In the genomic region with DNA sequence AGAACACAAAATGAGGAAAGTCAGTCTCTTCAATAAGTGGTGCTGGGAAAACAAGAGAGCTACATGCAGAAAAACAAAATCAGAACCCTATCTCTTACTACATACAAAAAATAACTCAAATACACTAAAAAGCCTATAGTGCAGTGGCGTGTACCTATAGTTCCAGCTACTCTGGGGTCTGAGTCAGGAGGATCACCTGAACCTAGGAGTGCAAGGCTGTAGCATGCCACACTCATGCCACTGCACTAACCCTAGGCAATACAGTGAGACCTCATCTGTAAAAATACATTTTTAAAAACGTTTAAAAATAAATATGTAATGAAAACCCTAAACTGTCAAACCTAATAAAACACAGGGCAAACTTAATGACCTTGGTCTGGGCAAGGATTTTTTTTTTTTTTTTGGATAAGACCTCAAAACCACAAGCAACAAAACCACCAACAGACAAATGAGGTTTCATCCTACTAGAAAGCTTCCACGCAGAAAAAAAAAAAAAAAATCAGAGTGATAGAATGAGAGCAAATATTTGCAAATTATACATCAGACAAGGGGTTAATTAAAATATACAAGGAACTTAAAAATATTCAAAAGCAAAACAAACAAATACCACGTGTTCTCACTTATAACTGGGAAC, we compare ENCODE assay signal across 29 cellular contexts.
"Had no signal": no experiment of that assay in that cellular context is flagged by ENCODE, and none has a peak within 500 bp of the region (broad histone marks: within the 10 kb centered on the region; RNA-seq: fewer than 3 reads in every experiment).

No MANE protein-coding gene starts in this region.

- H3K36me3 ChIP-seq: esophagus squamous epithelium, left lung, lower lobe of right lung, neural progenitor cell, right atrium auricular region, stomach, thyroid gland had no signal

- H2AFZ ChIP-seq: neural progenitor cell, parathyroid adenoma had no signal

- H3K4me1 ChIP-seq: esophagus squamous epithelium, left lung, lower lobe of right lung, neural progenitor cell, parathyroid adenoma, right atrium auricular region, stomach, thyroid gland had no signal

- H3K4me2 ChIP-seq: neural progenitor cell had no signal

- H3K27me3 ChIP-seq: esophagus squamous epithelium, left lung, neural progenitor cell, right atrium auricular region, stomach, thyroid gland had no signal

- H3K9me3 ChIP-seq: esophagus squamous epithelium, left lung, lower lobe of right lung, right atrium auricular region, thyroid gland had no signal

- H3K79me2 ChIP-seq: parathyroid adenoma had no signal

- DNase-seq: activated CD4-positive, alpha-beta memory T cell treated with anti-CD3 and anti-CD28 coated beads, Interleukin-2, amount 10 ng/mL, durations not matched to agents 7 days and 5 days; activated CD4-positive, alpha-beta T cell treated with anti-CD3 and anti-CD28 coated beads for 1 hour; activated CD4-positive, alpha-beta T cell treated with anti-CD3 and anti-CD28 coated beads, Interleukin-2, amount 10 ng/mL, durations not matched to agents 7 days and 5 days; activated CD8-positive, alpha-beta memory T cell treated with anti-CD3 and anti-CD28 coated beads, Interleukin-2, amount 50 U/mL, for 48 hours; activated gamma-delta T cell treated with Interleukin-2 at 50 U/mL for 16 hours; activated naive CD4-positive, alpha-beta T cell treated with anti-CD3 and anti-CD28 coated beads, Interleukin-2, amount 50 U/mL, for 16 hours; activated T-cell treated with anti-CD3 and anti-CD28 coated beads, Interleukin-2, amount 50 U/mL, for 24 hours; anterior cingulate cortex; effector CD8-positive, alpha-beta T cell; esophagus squamous epithelium; foreskin melanocyte; left lung; lower lobe of right lung; mesenchymal stem cell; naive thymus-derived CD8-positive, alpha-beta T cell; occipital lobe; stimulated activated CD4-positive, alpha-beta T cell treated with anti-CD3 and anti-CD28 coated beads, Interleukin-15, amount 100 ng/mL, for 24 hours; stimulated activated CD4-positive, alpha-beta T cell treated with anti-CD3 and anti-CD28 coated beads, Interleukin-2, amount 100 ng/mL, for 24 hours; stimulated activated naive B cell treated with anti-CD40 and anti-IgM and Interleukin-4, amounts not matched to agents 10 μg/mL and 1 μg/mL and 100 μg/mL, for 72 hours; stomach; thyroid gland had no signal

- H3K4me3 ChIP-seq: esophagus squamous epithelium, left lung, lower lobe of right lung, neural progenitor cell, right atrium auricular region, stomach, thyroid gland had no signal

- H3K27ac ChIP-seq: epithelial cell of prostate, esophagus squamous epithelium, left lung, lower lobe of right lung, neural progenitor cell, parathyroid adenoma, right atrium auricular region, stomach, thyroid gland had no signal

- ATAC-seq: left lung; lower lobe of right lung; naive thymus-derived CD8-positive, alpha-beta T cell; stimulated activated naive B cell treated with anti-CD40 and anti-IgM and Interleukin-4, amounts not matched to agents 10 μg/mL and 1 μg/mL and 100 μg/mL, for 72 hours had no signal

- FAIRE-seq: bronchial epithelial cell, colon, endometrium, islet of Langerhans had no signal

- H3K9ac ChIP-seq: neural progenitor cell, parathyroid adenoma had no signal
